In genomic region chr1:115557715-115558114, GRCh38 we compare ENCODE assay signal across 1 cellular context.
TF ChIP-seq lines count a peak whose summit lies in the region.

No MANE protein-coding gene starts in this region.

TF ChIP-seq in GM23338, 12 proteins besides CTCF, POLR2A, EP300 and RAD21 (continued from another document):
- no peak for TF ChIP-seq ZNF462 (CRISPR knock-in tag; IDR thresholded peaks at IDR 0.05)
- no peak for TF ChIP-seq STAT1 (IDR thresholded peaks at IDR 0.05; ENCODE audit: unreplicated experiment)
- no peak for TF ChIP-seq ETS1 (IDR thresholded peaks at IDR 0.05)
- TF ChIP-seq EZH2phosphoT487 (IDR thresholded peaks at IDR 0.05; ENCODE audit: unreplicated experiment): no peak
- TF ChIP-seq ZNF331 (CRISPR knock-in tag; IDR thresholded peaks at IDR 0.05; ENCODE audit: low read depth): no peak
- no peak for TF ChIP-seq ZNF114 (CRISPR knock-in tag; IDR thresholded peaks at IDR 0.05)
- no peak for TF ChIP-seq NANOG (IDR thresholded peaks at IDR 0.05; ENCODE audit: borderline replicate concordance)
- TF ChIP-seq JUNB (IDR thresholded peaks at IDR 0.05; ENCODE audit: unreplicated experiment): no peak
- no peak for TF ChIP-seq CREB1 (CRISPR knock-in tag; IDR thresholded peaks at IDR 0.05; ENCODE audit: low read depth)
- no peak for TF ChIP-seq EZH2 (IDR thresholded peaks at IDR 0.05; ENCODE audit: low read depth, unreplicated experiment)
- no peak for TF ChIP-seq POLR2AphosphoS5 (IDR thresholded peaks at IDR 0.05; ENCODE audit: low read depth)
